Comparison of ENCODE assay signal across 23 cellular contexts in the genomic region with DNA sequence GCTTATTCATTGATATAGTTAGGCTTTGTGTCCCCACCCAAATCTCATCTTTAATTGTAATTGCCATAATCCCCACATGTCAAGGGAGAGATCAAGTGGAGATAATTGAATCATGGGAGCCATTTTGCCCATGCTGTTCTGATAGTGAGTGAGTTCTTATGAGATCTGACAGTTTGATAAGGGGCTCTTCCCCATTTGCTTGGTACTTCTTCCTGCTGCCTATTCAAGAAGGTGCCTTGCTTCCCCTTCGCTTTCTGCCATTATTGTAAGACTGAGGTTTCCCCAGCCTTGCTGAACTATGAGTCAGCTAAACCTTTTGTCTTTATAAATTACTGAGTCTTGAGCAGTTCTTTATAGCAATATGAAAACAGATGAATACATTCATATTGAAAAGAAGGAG.
"Had no signal": no experiment of that assay in that cellular context is flagged by ENCODE, and none has a peak within 500 bp of the region (broad histone marks: within the 10 kb centered on the region; RNA-seq: fewer than 3 reads in every experiment).

No MANE protein-coding gene starts in this region.

- ATAC-seq: activated CD4-positive, alpha-beta T cell treated with anti-CD3 and anti-CD28 coated beads for 36 hours; activated naive CD4-positive, alpha-beta T cell treated with anti-CD3 and anti-CD28 coated beads, Interleukin-2, amount 50 U/mL, for 72 hours; activated T-cell treated with anti-CD3 and anti-CD28 coated beads, Interleukin-2, amount 50 U/mL, for 72 hours; esophagus mucosa had no signal

- DNase-seq: activated CD4-positive, alpha-beta memory T cell treated with anti-CD3 and anti-CD28 coated beads, Interleukin-2, amount 10 ng/mL, durations not matched to agents 7 days and 5 days; activated CD4-positive, alpha-beta T cell treated with anti-CD3 and anti-CD28 coated beads for 36 hours; activated CD4-positive, alpha-beta T cell treated with anti-CD3 and anti-CD28 coated beads, Interleukin-2, amount 10 ng/mL, durations not matched to agents 24 days and 14 days; activated CD4-positive, CD25-positive, alpha-beta regulatory T cell; activated CD4-positive, CD25-positive, alpha-beta regulatory T cell treated with anti-CD3 and anti-CD28 coated beads, Interleukin-2, amount 50 U/mL, for 72 hours; activated CD8-positive, alpha-beta memory T cell treated with anti-CD3 and anti-CD28 coated beads, Interleukin-2, amount 50 U/mL, for 48 hours; activated gamma-delta T cell; activated naive CD4-positive, alpha-beta T cell; activated naive CD4-positive, alpha-beta T cell treated with anti-CD3 and anti-CD28 coated beads, Interleukin-2, amount 10 ng/mL, durations not matched to agents 7 days and 5 days; activated naive CD8-positive, alpha-beta T cell treated with anti-CD3 and anti-CD28 coated beads, Interleukin-2, amount 10 ng/mL, durations not matched to agents 7 days and 5 days; activated T-cell treated with anti-CD3 and anti-CD28 coated beads for 4 hours; activated T-cell treated with anti-CD3 and anti-CD28 coated beads, Interleukin-2, amount 50 U/mL, for 24 hours; activated T-cell treated with anti-CD3 and anti-CD28 coated beads, Interleukin-2, amount 50 U/mL, for 72 hours; central memory CD4-positive, alpha-beta T cell; cerebellar nuclear complex; colonic mucosa; effector CD8-positive, alpha-beta T cell; endodermal cell; foreskin fibroblast; head of caudate nucleus; hippocampal formation had no signal
